ENCODE assay signal across 17 cellular contexts in the genomic region with DNA sequence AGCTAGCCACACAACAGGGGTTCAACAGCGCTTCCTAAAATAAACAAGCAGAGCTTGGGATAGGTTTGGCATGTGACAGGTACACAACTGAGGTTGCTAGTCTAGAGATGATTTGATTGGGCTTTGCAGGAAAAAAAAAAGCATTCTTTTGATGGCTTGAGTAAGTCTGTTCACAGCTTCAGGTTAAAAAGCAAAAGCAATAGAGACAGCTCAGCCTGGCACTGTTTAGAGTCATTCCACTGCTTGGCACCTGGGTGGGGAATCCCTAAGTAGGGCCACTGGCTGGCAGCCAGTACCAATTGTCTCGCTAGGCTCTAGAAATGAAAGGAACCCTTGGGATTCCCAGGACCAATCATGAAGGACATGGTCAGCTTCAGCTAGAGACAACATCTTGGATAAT.
DNase-seq lines count a peak whose midpoint lies in the region; ATAC-seq and TF ChIP-seq lines count a peak whose summit lies in the region.
"Had no signal": no experiment of that assay in that cellular context is flagged by ENCODE, and none has a peak within 500 bp of the region (broad histone marks: within the 10 kb centered on the region; RNA-seq: fewer than 3 reads in every experiment).

No MANE protein-coding gene starts in this region.

- H3K9me3 Mint-ChIP-seq in activated naive CD8-positive, alpha-beta T cell treated with anti-CD3 and anti-CD28 coated beads, Interleukin-2, amount 50 U/mL, for 24 hours = no peaks in the 10 kb centered on the region
- H3K9me3 Mint-ChIP-seq in activated naive CD8-positive, alpha-beta T cell treated with anti-CD3 and anti-CD28 coated beads for 36 hours = no peaks in the 10 kb centered on the region
- H3K9me3 Mint-ChIP-seq in chondrocyte (ENCODE audit: low read depth) = no peaks in the 10 kb centered on the region
- H3K9me3 Mint-ChIP-seq: activated T-cell treated with anti-CD3 and anti-CD28 coated beads, Interleukin-2, amount 50 U/mL, for 24 hours had no signal

- peak; percentile 61 for ATAC-seq in activated naive CD8-positive, alpha-beta T cell treated with anti-CD3 and anti-CD28 coated beads, Interleukin-2, amount 50 U/mL, for 24 hours
- ATAC-seq in HG03196 (IDR thresholded peaks at IDR 0.05; ENCODE audit: unreplicated experiment) = peak; percentile 53
- ATAC-seq in GM21526 (IDR thresholded peaks at IDR 0.05; ENCODE audit: low FRiP score, unreplicated experiment) = no peak
- ATAC-seq: heart left ventricle had no signal

- no peak overlapping the region for H3K27ac Mint-ChIP-seq in activated naive CD8-positive, alpha-beta T cell treated with anti-CD3 and anti-CD28 coated beads, Interleukin-2, amount 50 U/mL, for 24 hours
- H3K27ac Mint-ChIP-seq in activated naive CD8-positive, alpha-beta T cell treated with anti-CD3 and anti-CD28 coated beads for 36 hours = no peak overlapping the region
- peak overlapping the region; percentile 63 for H3K27ac Mint-ChIP-seq in chondrocyte (ENCODE audit: unreplicated experiment)
- H3K27ac Mint-ChIP-seq: activated T-cell treated with anti-CD3 and anti-CD28 coated beads, Interleukin-2, amount 50 U/mL, for 24 hours had no signal

- H3K36me3 Mint-ChIP-seq in activated naive CD8-positive, alpha-beta T cell treated with anti-CD3 and anti-CD28 coated beads, Interleukin-2, amount 50 U/mL, for 24 hours (ENCODE audit: low read depth) = peaks cover 33% of the 10 kb centered on the region
- H3K36me3 Mint-ChIP-seq in activated naive CD8-positive, alpha-beta T cell treated with anti-CD3 and anti-CD28 coated beads for 36 hours = peaks cover 29% of the 10 kb centered on the region
- H3K36me3 Mint-ChIP-seq in chondrocyte (ENCODE audit: low read depth) = peaks cover 9% of the 10 kb centered on the region

- no peaks in the 10 kb centered on the region for H3K4me1 Mint-ChIP-seq in activated naive CD8-positive, alpha-beta T cell treated with anti-CD3 and anti-CD28 coated beads, Interleukin-2, amount 50 U/mL, for 24 hours
- H3K4me1 Mint-ChIP-seq in activated naive CD8-positive, alpha-beta T cell treated with anti-CD3 and anti-CD28 coated beads for 36 hours = no peaks in the 10 kb centered on the region
- peaks cover 13% of the 10 kb centered on the region for H3K4me1 Mint-ChIP-seq in chondrocyte (ENCODE audit: low read depth)

- no peak for TF ChIP-seq POLR2A in thyroid gland (IDR thresholded peaks at IDR 0.05)

- no peak for DNase-seq in activated naive CD8-positive, alpha-beta T cell treated with anti-CD3 and anti-CD28 coated beads, Interleukin-2, amount 50 U/mL, for 24 hours
- no peak for DNase-seq in activated naive CD8-positive, alpha-beta T cell treated with anti-CD3 and anti-CD28 coated beads for 36 hours
- DNase-seq in chondrocyte (ENCODE audit: low spot score) = no peak
- peak; percentile 80 to 87 for DNase-seq in thyroid gland
- no peak for DNase-seq in NOMO-1 treated with DMSO at 0.1 percent for 48 hours (lab: John Stamatoyannopoulos, UW; ENCODE audit: unreplicated experiment)
- DNase-seq in SIG-M5 treated with dmso at 0.1 percent for 504 hours (lab: John Stamatoyannopoulos, UW; ENCODE audit: unreplicated experiment) = no peak
- DNase-seq: activated T-cell treated with anti-CD3 and anti-CD28 coated beads, Interleukin-2, amount 50 U/mL, for 24 hours; HCEC 1CT; heart left ventricle; Kasumi-1; NCI-H510A; ovary had no signal

- no peak overlapping the region for H3K4me3 ChIP-seq in thyroid gland (replicated peaks in 1 of 3)
- H3K4me3 ChIP-seq: heart left ventricle, lung, ovary, SK-N-MC, vagina had no signal

- no peaks in the 10 kb centered on the region for H3K27me3 Mint-ChIP-seq in activated naive CD8-positive, alpha-beta T cell treated with anti-CD3 and anti-CD28 coated beads, Interleukin-2, amount 50 U/mL, for 24 hours
- H3K27me3 Mint-ChIP-seq in activated naive CD8-positive, alpha-beta T cell treated with anti-CD3 and anti-CD28 coated beads for 36 hours = no peaks in the 10 kb centered on the region
- H3K27me3 Mint-ChIP-seq in chondrocyte (ENCODE audit: low read depth) = no peaks in the 10 kb centered on the region
- H3K27me3 Mint-ChIP-seq: activated T-cell treated with anti-CD3 and anti-CD28 coated beads, Interleukin-2, amount 50 U/mL, for 24 hours had no signal

- WGBS in thyroid gland, 2 donors = 34% methylated on average over 2 of the region's 2 CpGs

- no peaks in the 10 kb centered on the region for H3K9me3 ChIP-seq in thyroid gland
- H3K9me3 ChIP-seq: heart left ventricle, ovary, vagina had no signal

- peaks cover 0 to 3% of the 10 kb centered on the region in 2 donors for H3K36me3 ChIP-seq in thyroid gland
- H3K36me3 ChIP-seq: ovary had no signal

- no peak overlapping the region for H3K4me3 Mint-ChIP-seq in activated naive CD8-positive, alpha-beta T cell treated with anti-CD3 and anti-CD28 coated beads, Interleukin-2, amount 50 U/mL, for 24 hours
- no peak overlapping the region for H3K4me3 Mint-ChIP-seq in activated naive CD8-positive, alpha-beta T cell treated with anti-CD3 and anti-CD28 coated beads for 36 hours
- no peak overlapping the region for H3K4me3 Mint-ChIP-seq in chondrocyte (ENCODE audit: unreplicated experiment)
- H3K4me3 Mint-ChIP-seq: activated T-cell treated with anti-CD3 and anti-CD28 coated beads, Interleukin-2, amount 50 U/mL, for 24 hours had no signal

- H3K4me1 ChIP-seq in thyroid gland = peaks cover 0 to 3% of the 10 kb centered on the region in 2 donors
- H3K4me1 ChIP-seq: heart left ventricle, vagina had no signal

- intact Hi-C loops in thyroid gland (cut with DNase I) = no loop called here

- H3K27me3 ChIP-seq in thyroid gland = no peaks in the 10 kb centered on the region
- H3K27me3 ChIP-seq: heart left ventricle, ovary, vagina had no signal

- no peak overlapping the region for H3K27ac ChIP-seq in thyroid gland
- H3K27ac ChIP-seq: heart left ventricle, ovary, SK-N-MC, vagina had no signal

- TF ChIP-seq CTCF in chondrocyte (IDR thresholded peaks at IDR 0.05) (no peak), thyroid gland (IDR thresholded peaks at IDR 0.05) (no peak)

Comparison
In these comparisons a context has a peak if more than half of its experiments do, and no peak if none do; other contexts are left out.
1. DNase-seq: peak in thyroid gland (2 of 2); none in activated naive CD8-positive, alpha-beta T cell treated with anti-CD3 and anti-CD28 coated beads, Interleukin-2, amount 50 U/mL, for 24 hours (single experiment), activated naive CD8-positive, alpha-beta T cell treated with anti-CD3 and anti-CD28 coated beads for 36 hours (single experiment), chondrocyte (single experiment), NOMO-1 treated with DMSO at 0.1 percent for 48 hours (single experiment) and SIG-M5 treated with dmso at 0.1 percent for 504 hours (single experiment).